28 cellular contexts compared by ENCODE assay signal in genomic region chr4:10662937-10663336, GRCh38. TPM values are rescaled to one million over a fixed set of nuclear protein-coding genes. Genes with fewer than 3 reads are reported as not detected.
"Had no signal": no experiment of that assay in that cellular context is flagged by ENCODE, and none has a peak within 500 bp of the region (broad histone marks: within the 10 kb centered on the region; RNA-seq: fewer than 3 reads in every experiment).

No MANE protein-coding gene starts in this region.

- H3K27ac ChIP-seq: dorsolateral prefrontal cortex, gastrocnemius medialis, lower lobe of right lung, neutrophil, pancreas, sigmoid colon, stomach, thyroid gland, vagina had no signal

- H3K4me1 Mint-ChIP-seq: neural crest cell had no signal

- H3K9me3 ChIP-seq: gastrocnemius medialis, lower lobe of right lung, mucosa of descending colon, neutrophil, pancreas, sigmoid colon, stomach, thyroid gland, vagina had no signal

- FAIRE-seq: keratinocyte had no signal

- H3K27me3 ChIP-seq: gastrocnemius medialis, neutrophil, pancreas, sigmoid colon, stomach, thyroid gland, vagina had no signal

- ATAC-seq: esophagus mucosa; gastrocnemius medialis; left ventricle myocardium superior; lower lobe of right lung; mucosa of descending colon; natural killer cell treated with Interleukin-12 subunit alpha and Interleukin-12 subunit beta and Interleukin-15 and Interleukin-18, amount 100 ng/mL, for 72 hours; pancreas; right cardiac atrium; stimulated activated effector memory CD8-positive, alpha-beta T cell treated with anti-CD3 and anti-CD28 coated beads, Interleukin-12 subunit alpha, Interleukin-12 subunit beta, amount 100 ng/mL, for 72 hours had no signal

- H3K4me3 Mint-ChIP-seq: naive B cell; natural killer cell treated with Interleukin-12 subunit alpha and Interleukin-12 subunit beta and Interleukin-15 and Interleukin-18, amount 100 ng/mL, for 72 hours; neural crest cell; stimulated activated effector memory CD8-positive, alpha-beta T cell treated with anti-CD3 and anti-CD28 coated beads, Interleukin-12 subunit alpha, Interleukin-12 subunit beta, amount 100 ng/mL, for 72 hours had no signal

- H3K27me3 Mint-ChIP-seq: natural killer cell treated with Interleukin-12 subunit alpha and Interleukin-12 subunit beta and Interleukin-15 and Interleukin-18, amount 100 ng/mL, for 72 hours had no signal

- H3K4me3 ChIP-seq: dorsolateral prefrontal cortex, gastrocnemius medialis, lower lobe of right lung, mucosa of descending colon, pancreas, sigmoid colon, stomach, thyroid gland, vagina had no signal

- DNase-seq: dorsolateral prefrontal cortex; effector CD4-positive, alpha-beta T cell; foreskin fibroblast; gastrocnemius medialis; head of caudate nucleus; left ventricle myocardium superior; lower lobe of right lung; mucosa of descending colon; naive B cell; pancreas; right cardiac atrium; sigmoid colon; stimulated activated CD4-positive, alpha-beta T cell treated with anti-CD3 and anti-CD28 coated beads, Interleukin-2, amount 100 ng/mL, for 24 hours; stimulated activated CD4-positive, alpha-beta T cell treated with anti-CD3 and anti-CD28 coated beads, Interleukin-4, amount 100 ng/mL, for 24 hours; stimulated activated naive CD4-positive, alpha-beta T cell treated with Interleukin-2 at 50 U/mL for 16 hours; stomach; thyroid gland; trophoblast cell had no signal

- H3K27ac Mint-ChIP-seq: naive B cell; natural killer cell treated with Interleukin-12 subunit alpha and Interleukin-12 subunit beta and Interleukin-15 and Interleukin-18, amount 100 ng/mL, for 72 hours; stimulated activated effector memory CD8-positive, alpha-beta T cell treated with anti-CD3 and anti-CD28 coated beads, Interleukin-12 subunit alpha, Interleukin-12 subunit beta, amount 100 ng/mL, for 72 hours had no signal

- H3K36me3 ChIP-seq: gastrocnemius medialis, lower lobe of right lung, neutrophil, pancreas, sigmoid colon, stomach, thyroid gland, vagina had no signal

- H3K9me3 Mint-ChIP-seq: naive B cell; natural killer cell treated with Interleukin-12 subunit alpha and Interleukin-12 subunit beta and Interleukin-15 and Interleukin-18, amount 100 ng/mL, for 72 hours; neural crest cell; stimulated activated effector memory CD8-positive, alpha-beta T cell treated with anti-CD3 and anti-CD28 coated beads, Interleukin-12 subunit alpha, Interleukin-12 subunit beta, amount 100 ng/mL, for 72 hours had no signal

- H3K4me1 ChIP-seq: gastrocnemius medialis, lower lobe of right lung, pancreas, thyroid gland had no signal

- H3K36me3 Mint-ChIP-seq: naive B cell; natural killer cell treated with Interleukin-12 subunit alpha and Interleukin-12 subunit beta and Interleukin-15 and Interleukin-18, amount 100 ng/mL, for 72 hours had no signal

RNA-seq across cellular contexts. Expression of gene CLNK, which starts 21.6 kb away (rescaled TPM):
- total RNA-seq: gastrocnemius medialis, left ventricle myocardium superior, neural crest cell, omental fat pad, right cardiac atrium, sigmoid colon, skeletal muscle tissue, temporal lobe, thyroid gland, vagina had no signal
- polyA plus RNA-seq: keratinocyte, right cardiac atrium had no signal
